ENCODE assay signal across 24 cellular contexts in the genomic region with DNA sequence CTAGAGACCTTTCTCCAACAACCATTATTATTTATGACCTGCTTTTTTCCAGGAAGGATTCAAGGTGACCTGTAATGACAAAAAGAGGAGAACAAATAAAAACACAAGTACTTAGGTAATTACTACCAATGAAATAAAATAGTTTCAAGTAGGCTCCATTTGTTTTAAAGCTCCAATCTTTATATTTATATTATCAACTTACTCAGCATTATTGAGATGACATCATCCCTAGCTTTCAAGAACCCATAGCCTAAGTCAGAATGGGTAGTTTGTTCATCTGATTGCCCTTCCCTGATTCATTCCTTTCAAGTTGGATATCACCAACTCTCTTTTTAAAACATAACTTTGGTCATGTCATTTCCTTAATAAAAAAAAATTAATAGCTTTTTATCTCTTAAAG.
"Had no signal": no experiment of that assay in that cellular context is flagged by ENCODE, and none has a peak within 500 bp of the region (broad histone marks: within the 10 kb centered on the region; RNA-seq: fewer than 3 reads in every experiment).

No MANE protein-coding gene starts in this region.

- H3K79me2 ChIP-seq: hepatocyte had no signal

- ATAC-seq: natural killer cell; sciatic nerve; stimulated activated naive B cell treated with anti-CD40 and anti-IgM and Interleukin-4, amounts not matched to agents 10 μg/mL and 1 μg/mL and 100 μg/mL, for 72 hours; stimulated activated naive CD8-positive, alpha-beta T cell treated with anti-CD3 and anti-CD28 coated beads, Interleukin-15, Interleukin-2, amounts not matched to agents 100 U/mL and 50 U/mL, for 24 hours; upper lobe of right lung had no signal

- H3K4me2 ChIP-seq: hepatocyte had no signal

- DNase-seq: islet precursor cell; left ventricle myocardium inferior; mesendoderm; naive B cell; natural killer cell; nephron progenitor cell; ovary; stimulated activated CD4-positive, alpha-beta T cell treated with anti-CD3 and anti-CD28 coated beads, Interleukin-12 subunit alpha, Interleukin-12 subunit beta, amount 100 ng/mL, for 4 hours; stimulated activated CD4-positive, alpha-beta T cell treated with anti-CD3 and anti-CD28 coated beads, Interleukin-15, amount 100 ng/mL, for 24 hours; stimulated activated CD4-positive, alpha-beta T cell treated with anti-CD3 and anti-CD28 coated beads, Interleukin-2, amount 100 ng/mL, for 24 hours; stimulated activated CD4-positive, alpha-beta T cell treated with anti-CD3 and anti-CD28 coated beads, Interleukin-4, amount 100 ng/mL, for 1 hour; stimulated activated naive B cell treated with anti-CD40 and anti-IgM and Interleukin-4, amounts not matched to agents 10 μg/mL and 1 μg/mL and 100 μg/mL, for 72 hours; stimulated activated naive CD8-positive, alpha-beta T cell treated with anti-CD3 and anti-CD28 coated beads, Interleukin-15, Interleukin-2, amounts not matched to agents 100 U/mL and 50 U/mL, for 24 hours; stomach; testis; tibial artery; trophoblast cell; upper lobe of right lung had no signal

- H3K27ac ChIP-seq: hepatocyte, left ventricle myocardium inferior, ovary, right atrium auricular region, skin epidermis, stomach, testis, tibial artery, upper lobe of right lung had no signal

- H2AFZ ChIP-seq: hepatocyte had no signal

- H3K4me3 ChIP-seq: hepatocyte, left ventricle myocardium inferior, lung, ovary, right atrium auricular region, skin epidermis, stomach, testis, tibial artery, upper lobe of right lung had no signal

- H3K36me3 ChIP-seq: left ventricle myocardium inferior, ovary, right atrium auricular region, stomach, tibial artery, upper lobe of right lung had no signal

- H3K9me3 ChIP-seq: left ventricle myocardium inferior, ovary, right atrium auricular region, stomach, testis, tibial artery, upper lobe of right lung had no signal

- H3K27me3 ChIP-seq: hepatocyte, ovary, right atrium auricular region, stomach, testis, tibial artery, upper lobe of right lung had no signal

- FAIRE-seq: urothelium cell line had no signal

- H3K4me1 ChIP-seq: left ventricle myocardium inferior, right atrium auricular region, stomach, testis, tibial artery, upper lobe of right lung had no signal
